ENCODE assay signal across 1 cellular context in the genomic region with DNA sequence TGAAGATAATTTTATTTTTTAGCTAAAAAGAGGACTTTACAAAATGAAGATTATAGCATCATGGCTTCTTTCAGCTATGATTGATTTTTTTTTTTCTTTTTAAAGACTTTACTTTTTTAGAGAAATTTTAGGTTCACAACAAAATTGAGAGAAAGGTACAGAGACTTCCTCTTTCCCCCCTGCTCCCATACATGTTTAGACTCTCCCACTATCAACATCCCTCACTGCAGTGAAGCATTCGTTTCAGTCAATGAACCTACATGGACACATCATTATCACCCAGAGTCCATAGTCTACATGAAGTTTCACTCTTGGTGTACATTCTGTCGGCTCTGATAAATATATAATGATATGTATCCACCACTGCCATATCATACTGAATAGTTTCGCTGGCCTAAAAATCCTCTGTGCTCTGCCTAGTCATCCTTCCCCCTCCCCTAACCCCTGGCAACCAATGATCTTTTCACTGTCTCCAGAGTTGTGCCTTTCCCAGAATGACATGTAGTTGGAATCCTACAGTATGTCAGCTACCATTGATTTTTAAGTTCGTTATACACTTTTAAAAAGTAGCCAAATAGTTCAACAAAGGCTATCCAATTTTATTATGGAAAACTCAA.
TF ChIP-seq lines count a peak whose summit lies in the region.

No MANE protein-coding gene starts in this region.

TF ChIP-seq in K562, 482 proteins besides CTCF, POLR2A, EP300 and RAD21 (continued from another document):
- TF ChIP-seq, protein P1, sequence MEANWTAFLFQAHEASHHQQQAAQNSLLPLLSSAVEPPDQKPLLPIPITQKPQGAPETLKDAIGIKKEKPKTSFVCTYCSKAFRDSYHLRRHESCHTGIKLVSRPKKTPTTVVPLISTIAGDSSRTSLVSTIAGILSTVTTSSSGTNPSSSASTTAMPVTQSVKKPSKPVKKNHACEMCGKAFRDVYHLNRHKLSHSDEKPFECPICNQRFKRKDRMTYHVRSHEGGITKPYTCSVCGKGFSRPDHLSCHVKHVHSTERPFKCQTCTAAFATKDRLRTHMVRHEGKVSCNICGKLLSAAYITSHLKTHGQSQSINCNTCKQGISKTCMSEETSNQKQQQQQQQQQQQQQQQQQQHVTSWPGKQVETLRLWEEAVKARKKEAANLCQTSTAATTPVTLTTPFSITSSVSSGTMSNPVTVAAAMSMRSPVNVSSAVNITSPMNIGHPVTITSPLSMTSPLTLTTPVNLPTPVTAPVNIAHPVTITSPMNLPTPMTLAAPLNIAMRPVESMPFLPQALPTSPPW (CRISPR knock-in tag; IDR thresholded peaks at IDR 0.05), result no peak
- TF ChIP-seq HMG20B (CRISPR knock-in tag; IDR thresholded peaks at IDR 0.05) (no peak), C11orf30 (IDR thresholded peaks at IDR 0.05; ENCODE audit: low read depth) (peak; percentile 69), HDAC3 (IDR thresholded peaks at IDR 0.05; ENCODE audit: borderline replicate concordance, partially characterized antibody) (no peak), ZNF436 (CRISPR knock-in tag; IDR thresholded peaks at IDR 0.05) (no peak), ARID1B (IDR thresholded peaks at IDR 0.05) (peak; percentile 34; the same call in 1 of the 2 replicates), ZNF239 (CRISPR knock-in tag; IDR thresholded peaks at IDR 0.05) (no peak), NR3C1 (CRISPR knock-in tag; IDR thresholded peaks at IDR 0.05) (no peak)
- TF ChIP-seq, protein P2, sequence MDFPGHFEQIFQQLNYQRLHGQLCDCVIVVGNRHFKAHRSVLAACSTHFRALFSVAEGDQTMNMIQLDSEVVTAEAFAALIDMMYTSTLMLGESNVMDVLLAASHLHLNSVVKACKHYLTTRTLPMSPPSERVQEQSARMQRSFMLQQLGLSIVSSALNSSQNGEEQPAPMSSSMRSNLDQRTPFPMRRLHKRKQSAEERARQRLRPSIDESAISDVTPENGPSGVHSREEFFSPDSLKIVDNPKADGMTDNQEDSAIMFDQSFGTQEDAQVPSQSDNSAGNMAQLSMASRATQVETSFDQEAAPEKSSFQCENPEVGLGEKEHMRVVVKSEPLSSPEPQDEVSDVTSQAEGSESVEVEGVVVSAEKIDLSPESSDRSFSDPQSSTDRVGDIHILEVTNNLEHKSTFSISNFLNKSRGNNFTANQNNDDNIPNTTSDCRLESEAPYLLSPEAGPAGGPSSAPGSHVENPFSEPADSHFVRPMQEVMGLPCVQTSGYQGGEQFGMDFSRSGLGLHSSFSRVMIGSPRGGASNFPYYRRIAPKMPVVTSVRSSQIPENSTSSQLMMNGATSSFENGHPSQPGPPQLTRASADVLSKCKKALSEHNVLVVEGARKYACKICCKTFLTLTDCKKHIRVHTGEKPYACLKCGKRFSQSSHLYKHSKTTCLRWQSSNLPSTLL (IDR thresholded peaks at IDR 0.05), result no peak
